ENCODE assay signal across 9 cellular contexts in the genomic region with DNA sequence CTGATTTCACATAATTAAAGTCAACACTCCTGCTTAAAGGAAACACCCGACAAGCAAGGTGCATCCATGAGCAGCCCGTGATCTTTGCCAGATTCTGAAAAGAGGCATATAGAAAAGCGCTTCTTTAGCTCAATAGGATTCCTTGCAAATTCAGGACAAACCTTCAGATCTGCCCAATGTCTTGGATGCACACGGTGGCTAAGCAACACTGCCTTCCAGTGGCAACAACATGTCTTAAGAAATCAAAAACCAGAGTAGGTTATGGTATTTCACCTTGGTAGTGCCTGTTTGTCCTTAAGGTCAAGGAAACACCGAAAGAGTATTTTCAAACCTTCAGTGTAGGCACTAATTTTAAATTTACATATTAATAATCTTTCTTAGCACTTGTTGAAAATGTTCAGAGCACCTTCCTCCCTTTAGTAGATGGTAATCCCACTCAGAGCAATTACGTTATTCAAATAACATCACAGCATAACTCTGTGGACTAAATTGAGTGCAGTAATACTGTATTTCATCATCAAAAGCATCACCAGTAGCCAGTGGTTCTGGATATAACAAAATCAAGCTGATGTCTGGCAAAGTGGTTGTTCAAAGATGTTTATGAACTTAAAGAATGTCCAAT. TPM values are rescaled to one million over a fixed set of nuclear protein-coding genes. Genes with fewer than 3 reads are reported as not detected.
DNase-seq lines count a peak whose midpoint lies in the region; ATAC-seq, FAIRE-seq and TF ChIP-seq lines count a peak whose summit lies in the region.
"Had no signal": no experiment of that assay in that cellular context is flagged by ENCODE, and none has a peak within 500 bp of the region (broad histone marks: within the 10 kb centered on the region; RNA-seq: fewer than 3 reads in every experiment).

No MANE protein-coding gene starts in this region.

- H3K4me3 ChIP-seq in AG09309 (ENCODE audit: control insufficient read depth, low read depth, low read length) (no peak overlapping the region), HEK293 (ENCODE audit: low read depth, low read length) (no peak overlapping the region), gastrocnemius medialis (no peak overlapping the region)

- no peak for TF ChIP-seq POLR2A in gastrocnemius medialis (IDR thresholded peaks at IDR 0.05)

- no peak overlapping the region for H3K27ac ChIP-seq in HEK293 (ENCODE audit: extremely low read depth, low read depth, low read length)
- no peak overlapping the region for H3K27ac ChIP-seq in VCaP
- no peak overlapping the region for H3K27ac ChIP-seq in gastrocnemius medialis

- CTCF ChIA-PET in HEK293 (lab: Yijun Ruan, JAX) = interaction anchor here (0.6 to 3.2 kb wide), 9 partner anchors 9 to 1008 kb away, joined by 3 to 16 read pairs (median 4); no protein-coding TSS in a partner anchor

- no peak for ATAC-seq in gastrocnemius medialis
- ATAC-seq in activated CD4-positive, CD25-positive, alpha-beta regulatory T cell treated with anti-CD3 and anti-CD28 coated beads, Interleukin-2, amount 50 U/mL, for 24 hours = no peak

- DNase-seq in AG09309 (ENCODE audit: low read depth) (peak; percentile 29), kidney glomerular epithelial cell (lab: John Stamatoyannopoulos, UW) (peak; percentile 23), gastrocnemius medialis (no peak), foreskin melanocyte (no peak), frontal cortex (ENCODE audit: low spot score in 2 of 2) (no peak)
- DNase-seq: stimulated activated CD8-positive, alpha-beta memory T cell treated with anti-CD3 and anti-CD28 coated beads, Interleukin-4, amount 100 ng/mL, for 48 hours had no signal

- H3K9me3 ChIP-seq in HEK293 (ENCODE audit: control insufficient read depth, insufficient read depth, low read depth, low read length) = no peaks in the 10 kb centered on the region
- no peaks in the 10 kb centered on the region for H3K9me3 ChIP-seq in gastrocnemius medialis

- POLR2A ChIA-PET in HEK293 (lab: Yijun Ruan, JAX) = no interaction called here

- H3K4me1 ChIP-seq in HEK293 (ENCODE audit: control insufficient read depth, insufficient read depth, low read length) (peaks cover 10% of the 10 kb centered on the region), gastrocnemius medialis (no peaks in the 10 kb centered on the region)

- no peaks in the 10 kb centered on the region for H3K27me3 ChIP-seq in gastrocnemius medialis

- no peak for FAIRE-seq in frontal cortex (lab: Jason Lieb, UNC)

- in situ Hi-C loops in gastrocnemius medialis (cut with MboI; ENCODE audit: low sequenced_read_pairs in 4 of 4) = loop anchor here in 3 of 4 donors (25.0 kb wide), 2 partner anchors 802 to 1052 kb away; no protein-coding TSS in a partner anchor

- H3K36me3 ChIP-seq in HEK293 (ENCODE audit: control insufficient read depth in 2 of 2, insufficient read depth in 1 of 2, low read length in 2 of 2) = no peaks in the 10 kb centered on the region
- H3K36me3 ChIP-seq in gastrocnemius medialis = no peaks in the 10 kb centered on the region

- TF ChIP-seq CTCF in AG09309 (IDR thresholded peaks at IDR 0.05; ENCODE audit: control insufficient read depth, insufficient read depth, low read depth, low read length, missing control alignments) (peak; percentile 83), HEK293 (tag by site-specific recombination; IDR thresholded peaks at IDR 0.05) (peak; percentile 46; the same call in 1 of the 2 replicates), VCaP (conservative IDR thresholded peaks at IDR 0.05) (peak; percentile 89), gastrocnemius medialis (IDR thresholded peaks at IDR 0.05 in 4 of 5, conservative IDR thresholded peaks at IDR 0.05 in 1 of 5) (no peak)

- intact Hi-C loops in gastrocnemius medialis (cut with DNase I; ENCODE audit: low total_unique reads) = no loop called here

TF ChIP-seq in HEK293, 187 proteins besides CTCF, POLR2A, EP300 and RAD21:
- no peak for TF ChIP-seq ZNF433 (tag by site-specific recombination; IDR thresholded peaks at IDR 0.05; ENCODE audit: low read depth)
- peak; percentile 65 for TF ChIP-seq ZNF654 (tag by site-specific recombination; IDR thresholded peaks at IDR 0.05; ENCODE audit: low read depth)

RNA-seq across cellular contexts. Expression of a gene that starts 58.0 kb away (rescaled TPM):
- total RNA-seq in gastrocnemius medialis (1 to 10 TPM; 1.2 to 5.1 (median 1.6) TPM), frontal cortex (5.3 TPM)

Comparison
In these comparisons a context has a peak if more than half of its experiments do, and no peak if none do; other contexts are left out.
1. DNase-seq: peak in AG09309 (single experiment) and kidney glomerular epithelial cell (single experiment); none in gastrocnemius medialis (0 of 2), foreskin melanocyte (single experiment) and frontal cortex (0 of 2).
2. CTCF ChIP-seq: peak in AG09309 (single experiment), HEK293 (single experiment) and VCaP (single experiment); none in gastrocnemius medialis (0 of 5).